8 cellular contexts compared by ENCODE assay signal in genomic region chr2:54903736-54904554, GRCh38.
DNase-seq lines count a peak whose midpoint lies in the region; ATAC-seq lines count a peak whose summit lies in the region.

No MANE protein-coding gene starts in this region.

- H3K4me3 Mint-ChIP-seq in activated T-helper 2 cell treated with anti-CD3 and anti-CD28 coated beads, Interferon-gamma antibody, Interleukin-2, Interleukin-4, amounts not matched to agents 10 μg/mL and 5 μg/mL and 100 μg/mL, durations not matched to agents 14 hours and 24 hours and 36 hours (ENCODE audit: low read depth) = no peak overlapping the region
- H3K4me3 Mint-ChIP-seq in immature natural killer cell = peak overlapping the region; percentile 3 to 68 (median 37)

- ATAC-seq in HG03565 (IDR thresholded peaks at IDR 0.05; ENCODE audit: unreplicated experiment) (no peak), GM19328 (IDR thresholded peaks at IDR 0.05; ENCODE audit: unreplicated experiment) (no peak)

- H3K27ac Mint-ChIP-seq in activated T-helper 2 cell treated with anti-CD3 and anti-CD28 coated beads, Interferon-gamma antibody, Interleukin-2, Interleukin-4, amounts not matched to agents 10 μg/mL and 5 μg/mL and 100 μg/mL, durations not matched to agents 14 hours and 24 hours and 36 hours = peak overlapping the region; percentile 7
- peak overlapping the region; percentile 24 to 76 (median 58) for H3K27ac Mint-ChIP-seq in immature natural killer cell

- H3K36me3 Mint-ChIP-seq in activated T-helper 2 cell treated with anti-CD3 and anti-CD28 coated beads, Interferon-gamma antibody, Interleukin-2, Interleukin-4, amounts not matched to agents 10 μg/mL and 5 μg/mL and 100 μg/mL, durations not matched to agents 14 hours and 24 hours and 36 hours (ENCODE audit: low read depth) = no peaks in the 10 kb centered on the region
- peaks cover 0 to 4% (median 0%) of the 10 kb centered on the region in 3 donors for H3K36me3 Mint-ChIP-seq in immature natural killer cell

- peaks cover 10% of the 10 kb centered on the region for H3K4me1 Mint-ChIP-seq in activated T-helper 2 cell treated with anti-CD3 and anti-CD28 coated beads, Interferon-gamma antibody, Interleukin-2, Interleukin-4, amounts not matched to agents 10 μg/mL and 5 μg/mL and 100 μg/mL, durations not matched to agents 14 hours and 24 hours and 36 hours (ENCODE audit: low read depth)
- peaks cover 17 to 18% of the 10 kb centered on the region in 2 donors for H3K4me1 Mint-ChIP-seq in immature natural killer cell

- DNase-seq in GM03348 (ENCODE audit: low spot score) = peak; percentile 92
- peak; percentile 98 for DNase-seq in RKO (ENCODE audit: low spot score)
- peak; percentile 37 for DNase-seq in activated T-helper 2 cell treated with anti-CD3 and anti-CD28 coated beads, Interferon-gamma antibody, Interleukin-2, Interleukin-4, amounts not matched to agents 10 μg/mL and 5 μg/mL and 100 μg/mL, durations not matched to agents 14 hours and 24 hours and 36 hours (ENCODE audit: low spot score)
- DNase-seq in immature natural killer cell = peak; percentile 50 to 63 (median 60)
- peak; percentile 28 for DNase-seq in stimulated activated CD8-positive, alpha-beta memory T cell treated with anti-CD3 and anti-CD28 coated beads, Interleukin-12 subunit alpha, Interleukin-12 subunit beta, amount 100 ng/mL, for 24 hours (ENCODE audit: extremely low read depth)
- DNase-seq in NCI-H2107 (lab: John Stamatoyannopoulos, UW) = no peak

- intact Hi-C loops in activated T-helper 2 cell treated with anti-CD3 and anti-CD28 coated beads, Interferon-gamma antibody, Interleukin-2, Interleukin-4, amounts not matched to agents 10 μg/mL and 5 μg/mL and 100 μg/mL, durations not matched to agents 14 hours and 24 hours and 36 hours (cut with micrococcal nuclease) = loop anchor here (2.0 to 10.0 kb wide), 4 partner anchors 48 to 521 kb away; no protein-coding TSS in a partner anchor

- peaks cover 8% of the 10 kb centered on the region for H3K27me3 Mint-ChIP-seq in activated T-helper 2 cell treated with anti-CD3 and anti-CD28 coated beads, Interferon-gamma antibody, Interleukin-2, Interleukin-4, amounts not matched to agents 10 μg/mL and 5 μg/mL and 100 μg/mL, durations not matched to agents 14 hours and 24 hours and 36 hours (ENCODE audit: low read depth)
- peaks cover 0 to 2% (median 2%) of the 10 kb centered on the region in 3 donors for H3K27me3 Mint-ChIP-seq in immature natural killer cell (ENCODE audit: low read depth in 3 of 3)

- H3K9me3 Mint-ChIP-seq in activated T-helper 2 cell treated with anti-CD3 and anti-CD28 coated beads, Interferon-gamma antibody, Interleukin-2, Interleukin-4, amounts not matched to agents 10 μg/mL and 5 μg/mL and 100 μg/mL, durations not matched to agents 14 hours and 24 hours and 36 hours = no peaks in the 10 kb centered on the region
- no peaks in the 10 kb centered on the region for H3K9me3 Mint-ChIP-seq in immature natural killer cell
